Comparison of ENCODE assay signal across 1 cellular context in the genomic region with DNA sequence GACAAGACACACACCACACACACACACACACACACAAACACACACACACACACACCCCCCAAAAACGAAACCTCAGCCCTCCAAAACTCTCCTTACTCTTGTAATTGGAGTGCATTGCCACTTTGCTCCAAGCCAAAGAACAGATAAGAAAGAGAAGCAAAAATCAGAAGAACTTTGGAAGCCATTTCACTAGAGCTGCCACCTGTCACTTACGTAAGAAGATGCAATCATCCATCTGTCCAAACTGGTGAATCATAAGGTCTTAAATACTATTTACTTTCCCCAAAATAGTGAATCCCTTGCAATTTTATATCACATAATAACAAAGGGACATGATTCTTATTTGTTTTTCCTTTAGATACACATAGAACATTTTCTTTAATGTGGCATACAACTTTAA.
TF ChIP-seq lines count a peak whose summit lies in the region.

No MANE protein-coding gene starts in this region.

TF ChIP-seq in liver, 16 proteins besides CTCF, POLR2A, EP300 and RAD21:
- TF ChIP-seq, protein P1, sequence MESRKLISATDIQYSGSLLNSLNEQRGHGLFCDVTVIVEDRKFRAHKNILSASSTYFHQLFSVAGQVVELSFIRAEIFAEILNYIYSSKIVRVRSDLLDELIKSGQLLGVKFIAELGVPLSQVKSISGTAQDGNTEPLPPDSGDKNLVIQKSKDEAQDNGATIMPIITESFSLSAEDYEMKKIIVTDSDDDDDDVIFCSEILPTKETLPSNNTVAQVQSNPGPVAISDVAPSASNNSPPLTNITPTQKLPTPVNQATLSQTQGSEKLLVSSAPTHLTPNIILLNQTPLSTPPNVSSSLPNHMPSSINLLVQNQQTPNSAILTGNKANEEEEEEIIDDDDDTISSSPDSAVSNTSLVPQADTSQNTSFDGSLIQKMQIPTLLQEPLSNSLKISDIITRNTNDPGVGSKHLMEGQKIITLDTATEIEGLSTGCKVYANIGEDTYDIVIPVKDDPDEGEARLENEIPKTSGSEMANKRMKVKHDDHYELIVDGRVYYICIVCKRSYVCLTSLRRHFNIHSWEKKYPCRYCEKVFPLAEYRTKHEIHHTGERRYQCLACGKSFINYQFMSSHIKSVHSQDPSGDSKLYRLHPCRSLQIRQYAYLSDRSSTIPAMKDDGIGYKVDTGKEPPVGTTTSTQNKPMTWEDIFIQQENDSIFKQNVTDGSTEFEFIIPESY (IDR thresholded peaks at IDR 0.05) = no peak
- TF ChIP-seq HNF4G (IDR thresholded peaks at IDR 0.05) = no peak
- peak in 1 of 2 donors; percentile 9 for TF ChIP-seq JUND (IDR thresholded peaks at IDR 0.05)
- no peak for TF ChIP-seq NR2F2 (IDR thresholded peaks at IDR 0.05)
- TF ChIP-seq YY1 (IDR thresholded peaks at IDR 0.05) = peak; percentile 50
- peak in 1 of 2 donors; percentile 36 for TF ChIP-seq HNF4A (conservative IDR thresholded peaks at IDR 0.05)
- TF ChIP-seq RXRA (IDR thresholded peaks at IDR 0.05) = no peak
- TF ChIP-seq FOXA1 (IDR thresholded peaks at IDR 0.05) = no peak
- TF ChIP-seq EGR1 (IDR thresholded peaks at IDR 0.05; ENCODE audit: low read depth in 2 of 2) = no peak
- TF ChIP-seq, protein P2, sequence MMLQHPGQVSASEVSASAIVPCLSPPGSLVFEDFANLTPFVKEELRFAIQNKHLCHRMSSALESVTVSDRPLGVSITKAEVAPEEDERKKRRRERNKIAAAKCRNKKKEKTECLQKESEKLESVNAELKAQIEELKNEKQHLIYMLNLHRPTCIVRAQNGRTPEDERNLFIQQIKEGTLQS (IDR thresholded peaks at IDR 0.05) = no peak
- TF ChIP-seq, protein P3, sequence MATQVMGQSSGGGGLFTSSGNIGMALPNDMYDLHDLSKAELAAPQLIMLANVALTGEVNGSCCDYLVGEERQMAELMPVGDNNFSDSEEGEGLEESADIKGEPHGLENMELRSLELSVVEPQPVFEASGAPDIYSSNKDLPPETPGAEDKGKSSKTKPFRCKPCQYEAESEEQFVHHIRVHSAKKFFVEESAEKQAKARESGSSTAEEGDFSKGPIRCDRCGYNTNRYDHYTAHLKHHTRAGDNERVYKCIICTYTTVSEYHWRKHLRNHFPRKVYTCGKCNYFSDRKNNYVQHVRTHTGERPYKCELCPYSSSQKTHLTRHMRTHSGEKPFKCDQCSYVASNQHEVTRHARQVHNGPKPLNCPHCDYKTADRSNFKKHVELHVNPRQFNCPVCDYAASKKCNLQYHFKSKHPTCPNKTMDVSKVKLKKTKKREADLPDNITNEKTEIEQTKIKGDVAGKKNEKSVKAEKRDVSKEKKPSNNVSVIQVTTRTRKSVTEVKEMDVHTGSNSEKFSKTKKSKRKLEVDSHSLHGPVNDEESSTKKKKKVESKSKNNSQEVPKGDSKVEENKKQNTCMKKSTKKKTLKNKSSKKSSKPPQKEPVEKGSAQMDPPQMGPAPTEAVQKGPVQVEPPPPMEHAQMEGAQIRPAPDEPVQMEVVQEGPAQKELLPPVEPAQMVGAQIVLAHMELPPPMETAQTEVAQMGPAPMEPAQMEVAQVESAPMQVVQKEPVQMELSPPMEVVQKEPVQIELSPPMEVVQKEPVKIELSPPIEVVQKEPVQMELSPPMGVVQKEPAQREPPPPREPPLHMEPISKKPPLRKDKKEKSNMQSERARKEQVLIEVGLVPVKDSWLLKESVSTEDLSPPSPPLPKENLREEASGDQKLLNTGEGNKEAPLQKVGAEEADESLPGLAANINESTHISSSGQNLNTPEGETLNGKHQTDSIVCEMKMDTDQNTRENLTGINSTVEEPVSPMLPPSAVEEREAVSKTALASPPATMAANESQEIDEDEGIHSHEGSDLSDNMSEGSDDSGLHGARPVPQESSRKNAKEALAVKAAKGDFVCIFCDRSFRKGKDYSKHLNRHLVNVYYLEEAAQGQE (IDR thresholded peaks at IDR 0.05) = no peak
- TF ChIP-seq, protein P4, sequence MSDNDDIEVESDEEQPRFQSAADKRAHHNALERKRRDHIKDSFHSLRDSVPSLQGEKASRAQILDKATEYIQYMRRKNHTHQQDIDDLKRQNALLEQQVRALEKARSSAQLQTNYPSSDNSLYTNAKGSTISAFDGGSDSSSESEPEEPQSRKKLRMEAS (IDR thresholded peaks at IDR 0.05) = no peak
- TF ChIP-seq TAF1 (conservative IDR thresholded peaks at IDR 0.05) = no peak
- TF ChIP-seq FOXA2 (IDR thresholded peaks at IDR 0.05) = no peak
- no peak for TF ChIP-seq GABPA (IDR thresholded peaks at IDR 0.05 in 1 of 2, conservative IDR thresholded peaks at IDR 0.05 in 1 of 2)
